16 cellular contexts compared by ENCODE assay signal in the genomic region with DNA sequence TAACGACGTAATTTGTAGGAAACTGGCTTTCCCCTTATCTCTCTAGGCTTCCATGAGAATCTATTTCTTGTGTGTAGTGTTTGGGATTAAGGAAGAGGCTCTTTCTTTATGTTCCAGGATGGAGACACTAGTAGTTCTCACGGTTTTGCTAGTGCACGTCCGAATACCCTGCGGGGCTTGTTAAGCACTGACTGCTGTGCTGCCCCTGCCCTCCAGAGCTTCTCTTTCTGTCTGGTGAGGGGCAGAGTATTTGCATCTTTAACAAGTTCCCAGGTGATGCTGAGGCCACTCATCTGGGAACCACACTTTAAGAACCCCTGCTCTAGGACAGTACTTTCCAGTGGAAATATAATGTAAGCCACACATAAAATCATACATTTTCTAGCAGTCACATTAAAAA.
DNase-seq lines count a peak whose midpoint lies in the region; FAIRE-seq and TF ChIP-seq lines count a peak whose summit lies in the region.
"Had no signal": no experiment of that assay in that cellular context is flagged by ENCODE, and none has a peak within 500 bp of the region (broad histone marks: within the 10 kb centered on the region; RNA-seq: fewer than 3 reads in every experiment).

No MANE protein-coding gene starts in this region.

- CTCF ChIA-PET in Calu3 (lab: Charles Lee), result interaction anchor here (0.5 to 0.6 kb wide), 4 partner anchors 23 to 96 kb away, joined by 3 to 6 read pairs (median 4); no protein-coding TSS in a partner anchor

- H2AFZ ChIP-seq in astrocyte (ENCODE audit: low read depth, low read length), result no peak overlapping the region

- H3K4me1 Mint-ChIP-seq in Calu3 (ENCODE audit: low read depth, unreplicated experiment), result peaks cover 60% of the 10 kb centered on the region
- H3K4me1 Mint-ChIP-seq in astrocyte (ENCODE audit: low read depth, unreplicated experiment), result peaks cover 52% of the 10 kb centered on the region
- peaks cover 64% of the 10 kb centered on the region for H3K4me1 Mint-ChIP-seq in mesothelial cell of epicardium

- no peak overlapping the region for H3K4me2 ChIP-seq in astrocyte (ENCODE audit: low read length)

- H3K27ac Mint-ChIP-seq in Calu3 (ENCODE audit: unreplicated experiment) (peak overlapping the region; percentile 93), astrocyte (ENCODE audit: unreplicated experiment) (peak overlapping the region; percentile 83), mesothelial cell of epicardium (peak overlapping the region; percentile 93)

- H3K4me3 Mint-ChIP-seq in Calu3 (ENCODE audit: low read depth, unreplicated experiment) (peak overlapping the region; percentile 79), astrocyte (ENCODE audit: unreplicated experiment) (no peak overlapping the region), mesothelial cell of epicardium (no peak overlapping the region)

- peaks cover 42% of the 10 kb centered on the region for H3K4me1 ChIP-seq in astrocyte (ENCODE audit: insufficient read depth, low read length)

- peaks cover 74% of the 10 kb centered on the region for H3K79me2 ChIP-seq in astrocyte (ENCODE audit: insufficient read depth, low read length)

- no peaks in the 10 kb centered on the region; the same call in 1 of the 2 replicates for H3K36me3 ChIP-seq in H7 (replicated peaks; ENCODE audit: control insufficient read depth, insufficient read depth, low read length)
- peaks cover 4% of the 10 kb centered on the region for H3K36me3 ChIP-seq in astrocyte (ENCODE audit: insufficient read depth, low read length)
- H3K36me3 ChIP-seq: MG63, upper lobe of left lung had no signal

- BruUV-seq in Calu3 (replicated peaks; lab: Mats Ljungman, UMichigan), result no TSS peak

- H3K27me3 Mint-ChIP-seq in Calu3 (ENCODE audit: unreplicated experiment) (no peaks in the 10 kb centered on the region), astrocyte (ENCODE audit: low read depth, unreplicated experiment) (no peaks in the 10 kb centered on the region), mesothelial cell of epicardium (ENCODE audit: low read depth) (no peaks in the 10 kb centered on the region)

- DNase-seq in Calu3, result no peak
- DNase-seq in H7, result peak; percentile 17
- no peak for DNase-seq in astrocyte (ENCODE audit: low read depth)
- no peak for DNase-seq in mesothelial cell of epicardium (ENCODE audit: low spot score in 2 of 2, unreplicated experiment in 2 of 2)
- no peak for DNase-seq in nucleus accumbens (lab: John Stamatoyannopoulos, UW)
- DNase-seq in SKM-1 treated with dmso at 0.1 percent for 144 hours (lab: John Stamatoyannopoulos, UW; ENCODE audit: unreplicated experiment), result no peak
- DNase-seq in activated T-cell treated with anti-CD3 and anti-CD28 coated beads, Interleukin-2, amount 50 U/mL, for 1 hour, result no peak
- DNase-seq: activated CD8-positive, alpha-beta memory T cell treated with anti-CD3 and anti-CD28 coated beads for 24 hours; activated naive CD4-positive, alpha-beta T cell; EL; kidney glomerular epithelial cell; MG63; NCI-H2107; Right ventricle myocardium superior; upper lobe of left lung had no signal

- H4K20me1 ChIP-seq in astrocyte (ENCODE audit: insufficient read depth, low read length), result no peaks in the 10 kb centered on the region

- no peak overlapping the region for H3K9ac ChIP-seq in astrocyte (ENCODE audit: low read length)

- peaks cover 75% of the 10 kb centered on the region for H3K36me3 Mint-ChIP-seq in Calu3 (ENCODE audit: insufficient read depth, unreplicated experiment)
- peaks cover 6% of the 10 kb centered on the region for H3K36me3 Mint-ChIP-seq in astrocyte (ENCODE audit: low read depth, unreplicated experiment)
- peaks cover 4% of the 10 kb centered on the region for H3K36me3 Mint-ChIP-seq in mesothelial cell of epicardium

- H3K9me3 ChIP-seq in astrocyte (ENCODE audit: insufficient read depth, low read depth, low read length), result no peaks in the 10 kb centered on the region
- H3K9me3 ChIP-seq: MG63, upper lobe of left lung had no signal

- no peak overlapping the region for H3K27ac ChIP-seq in astrocyte (ENCODE audit: low read depth, low read length)
- H3K27ac ChIP-seq: C4-2B had no signal

- H3K9me3 Mint-ChIP-seq in Calu3 (ENCODE audit: low read depth, unreplicated experiment) (no peaks in the 10 kb centered on the region), astrocyte (ENCODE audit: unreplicated experiment) (no peaks in the 10 kb centered on the region), mesothelial cell of epicardium (no peaks in the 10 kb centered on the region)

- intact Hi-C loops in Calu3 (cut with micrococcal nuclease; ENCODE audit: unreplicated experiment), result no loop called here

- no peaks in the 10 kb centered on the region for H3K27me3 ChIP-seq in H7 (ENCODE audit: control insufficient read depth, insufficient read depth, low read length)
- H3K27me3 ChIP-seq in astrocyte (ENCODE audit: insufficient read depth, low read length), result no peaks in the 10 kb centered on the region
- H3K27me3 ChIP-seq: MG63, upper lobe of left lung had no signal

- no peak for FAIRE-seq in astrocyte (lab: Jason Lieb, UNC)

- H3K4me3 ChIP-seq in H7 (ENCODE audit: insufficient read depth, low read depth, low read length) (no peak overlapping the region), astrocyte (ENCODE audit: insufficient read depth, low read depth, low read length) (no peak overlapping the region)

- TF ChIP-seq CTCF in Calu3 (IDR thresholded peaks at IDR 0.05; ENCODE audit: unreplicated experiment), result no peak
- no peak for TF ChIP-seq CTCF in astrocyte (IDR thresholded peaks at IDR 0.05; ENCODE audit: insufficient read depth, low read depth, low read length)
- TF ChIP-seq CTCF in mesothelial cell of epicardium (IDR thresholded peaks at IDR 0.05; ENCODE audit: unreplicated experiment), result no peak
